Comparison of ENCODE assay signal across 7 cellular contexts in the genomic region with DNA sequence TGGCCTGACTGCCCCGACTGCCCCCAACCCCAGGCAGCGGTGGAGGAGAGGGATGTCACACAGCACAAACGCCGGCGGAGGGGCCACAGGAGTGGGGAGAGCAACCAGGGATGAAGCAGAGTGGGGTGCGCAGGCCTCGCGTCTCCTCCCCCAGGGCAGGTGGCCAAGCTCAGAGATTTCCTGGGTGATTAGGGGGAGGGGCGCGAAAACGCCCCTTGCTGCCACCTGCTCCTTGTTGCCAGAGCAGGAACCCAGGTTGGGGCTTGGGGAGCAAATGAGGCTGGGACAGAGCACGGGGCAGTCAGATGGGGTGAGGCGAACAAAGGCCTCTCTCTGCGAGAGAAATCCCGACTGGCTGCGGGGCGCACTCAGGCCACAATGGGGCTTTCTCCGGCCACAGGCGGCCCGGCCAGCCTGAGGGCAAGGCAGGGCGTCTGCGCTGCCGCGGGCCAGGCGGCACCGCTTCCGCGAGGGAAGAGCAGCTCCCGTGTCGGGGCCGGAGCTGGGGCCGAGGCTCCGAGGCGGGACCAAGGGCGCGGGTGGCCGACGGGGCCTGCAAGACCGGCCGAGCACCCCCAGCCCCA. TPM values are rescaled to one million over a fixed set of nuclear protein-coding genes. Genes with fewer than 3 reads are reported as not detected.
A peak's percentile ranks its signal among the peaks of the same experiment; 100 is the strongest.
DNase-seq lines count a peak whose midpoint lies in the region; ATAC-seq, FAIRE-seq and TF ChIP-seq lines count a peak whose summit lies in the region.

No MANE protein-coding gene starts in this region.

- H3K4me1 ChIP-seq in GM23248 (ENCODE audit: insufficient read depth) (peaks cover 10% of the 10 kb centered on the region), heart left ventricle (peaks cover 7 to 52% (median 28%) of the 10 kb centered on the region in 12 donors)

- H3K36me3 ChIP-seq in GM23248 (ENCODE audit: low read depth): no peaks in the 10 kb centered on the region
- H3K36me3 ChIP-seq in heart left ventricle: no peaks in the 10 kb centered on the region

- peak in 3 of 4 donors; percentile 1 to 5 (median 1) for ATAC-seq in heart left ventricle

- H3K27ac Mint-ChIP-seq in activated naive CD4-positive, alpha-beta T cell treated with anti-CD3 and anti-CD28 coated beads, Interleukin-2, amount 50 U/mL, for 24 hours: no peak overlapping the region

- peak overlapping the region; percentile 70 for H3K4me2 ChIP-seq in GM23248 (ENCODE audit: unreplicated experiment)

- H3K36me3 Mint-ChIP-seq in activated naive CD4-positive, alpha-beta T cell treated with anti-CD3 and anti-CD28 coated beads, Interleukin-2, amount 50 U/mL, for 24 hours: no peaks in the 10 kb centered on the region

- peak overlapping the region; percentile 54 for H2AFZ ChIP-seq in GM23248

- H3K27ac ChIP-seq in GM23248 (peak overlapping the region; percentile 76), heart left ventricle (peak overlapping the region; percentile 95 to 100 (median 98))

- no peaks in the 10 kb centered on the region for H3F3A ChIP-seq in GM23248 (ENCODE audit: insufficient read depth)

- TF ChIP-seq CTCF in heart left ventricle (IDR thresholded peaks at IDR 0.05): no peak

- H4K20me1 ChIP-seq in GM23248 (ENCODE audit: insufficient read depth): no peaks in the 10 kb centered on the region

- H3K27me3 Mint-ChIP-seq in activated naive CD4-positive, alpha-beta T cell treated with anti-CD3 and anti-CD28 coated beads, Interleukin-2, amount 50 U/mL, for 24 hours: no peaks in the 10 kb centered on the region

- intact Hi-C loops in heart left ventricle (cut with DNase I) (loop anchor here in 7 of 10 donors (2.0 to 10.0 kb wide), 4 partner anchors 42 to 181 kb away; partner anchors contain the start of genes COPS7B (in 1 of the 7) and PDE6D (in 1 of the 7)), posterior vena cava (cut with DNase I) (loop anchor here in 1 of 2 donors (5.0 kb wide), 1 partner anchor 37 kb away; no protein-coding TSS in a partner anchor)

- DNase-seq in GM12892 (ENCODE audit: insufficient read length): no peak
- no peak for DNase-seq in GM23248
- peak; percentile 26 for DNase-seq in NCI-H128 (lab: John Stamatoyannopoulos, UW; ENCODE audit: unreplicated experiment)
- peak; percentile 47 to 72 (median 57) for DNase-seq in heart left ventricle
- peak; percentile 87 for DNase-seq in posterior vena cava (ENCODE audit: low spot score)
- DNase-seq in RCC 7860 (ENCODE audit: low spot score): no peak

- H3K9me2 ChIP-seq in GM23248 (ENCODE audit: insufficient read depth): no peaks in the 10 kb centered on the region

- H3K4me3 ChIP-seq in GM23248 (peak overlapping the region; percentile 66), heart left ventricle (peak overlapping the region; percentile 46 to 72 (median 62))

- TF ChIP-seq POLR2A in GM12892 (IDR thresholded peaks at IDR 0.05; ENCODE audit: low read depth, low read length): peak; percentile 41; the same call in 1 of the 2 replicates
- peak in 1 of 2 donors; percentile 94 for TF ChIP-seq POLR2A in heart left ventricle (IDR thresholded peaks at IDR 0.05)

- peak overlapping the region; percentile 59 for H3K4me3 Mint-ChIP-seq in activated naive CD4-positive, alpha-beta T cell treated with anti-CD3 and anti-CD28 coated beads, Interleukin-2, amount 50 U/mL, for 24 hours

- H3K9me3 ChIP-seq in GM23248 (ENCODE audit: low read depth) (no peaks in the 10 kb centered on the region), heart left ventricle (no peaks in the 10 kb centered on the region)

- WGBS in GM23248 (ENCODE audit: low coverage in 1 of 2, low lambda C conversion rate in 2 of 2, missing lambda C conversion rate in 2 of 2), 2 experiments: 14 to 17% methylated on average over 25 to 31 of the region's 40 CpGs
- WGBS in heart left ventricle, 4 donors: 9 to 11% (median 11%) methylated on average over 7 to 40 of the region's 40 CpGs

- H3K4me1 Mint-ChIP-seq in activated naive CD4-positive, alpha-beta T cell treated with anti-CD3 and anti-CD28 coated beads, Interleukin-2, amount 50 U/mL, for 24 hours: peaks cover 10% of the 10 kb centered on the region

- no peaks in the 10 kb centered on the region for H3K79me2 ChIP-seq in GM23248 (ENCODE audit: insufficient read depth)

- H3K9me3 Mint-ChIP-seq in activated naive CD4-positive, alpha-beta T cell treated with anti-CD3 and anti-CD28 coated beads, Interleukin-2, amount 50 U/mL, for 24 hours: no peaks in the 10 kb centered on the region

- no peak for FAIRE-seq in GM12892 (lab: Jason Lieb, UNC)
- no peak for FAIRE-seq in RCC 7860 (lab: Jason Lieb, UNC)

- H3K27me3 ChIP-seq in GM23248 (replicated peaks; ENCODE audit: insufficient read depth) (no peaks in the 10 kb centered on the region), heart left ventricle (no peaks in the 10 kb centered on the region)

- peak overlapping the region; percentile 94 for H3K9ac ChIP-seq in GM23248

- in situ Hi-C loops in GM23248 (cut with MboI): no loop called here

RNA-seq across cellular contexts. Expression of gene TEX44, which starts 11.5 kb away (rescaled TPM):
- polyA plus RNA-seq in GM12892 (2012; ENCODE audit: missing spikeins): not detected
- total RNA-seq in GM23248 (2014; rRNA removed; shearing (Covaris generic)): not detected in 2 replicates
- polyA plus RNA-seq in GM23248 (2016; fragmentation: Nextera tagmentation; extraction: Ambion mirVana) (not detected in 2 replicates), heart left ventricle (not detected)
- total RNA-seq in heart left ventricle (not detected), posterior vena cava (not detected)

Comparison
In these comparisons a context has a peak if more than half of its experiments do, and no peak if none do; other contexts are left out.
1. DNase-seq: peak in NCI-H128 (single experiment), heart left ventricle (5 of 5) and posterior vena cava (single experiment); none in GM12892 (single experiment), GM23248 (single experiment) and RCC 7860 (single experiment).